In genomic region chrX:123648811-123649181, GRCh38 we compare ENCODE assay signal across 8 cellular contexts.
A peak's percentile ranks its signal among the peaks of the same experiment; 100 is the strongest.
DNase-seq lines count a peak whose midpoint lies in the region; ATAC-seq, FAIRE-seq and TF ChIP-seq lines count a peak whose summit lies in the region.
"Not testable (repeated sequence)": the region's sequence is repeated elsewhere in the genome, so short reads cannot be mapped to it uniquely, and the experiment has no call there.

No MANE protein-coding gene starts in this region.

- ATAC-seq in CD4-positive, alpha-beta T cell (ENCODE audit: poor library complexity); naive thymus-derived CD8-positive, alpha-beta T cell: not testable (repeated sequence)
- ATAC-seq in PC-3 (peak; percentile 13; the same call in 1 of the 2 replicates), HepG2 (peak; percentile 53)

- H3K27me3 Mint-ChIP-seq in CD4-positive, alpha-beta T cell; activated naive CD4-positive, alpha-beta T cell treated with anti-CD3 and anti-CD28 coated beads, Interleukin-2, amount 50 U/mL, for 24 hours; naive thymus-derived CD8-positive, alpha-beta T cell: not testable (repeated sequence)

- TF ChIP-seq RAD21 in HepG2 (CRISPR knock-in tag; IDR thresholded peaks at IDR 0.05), result not testable (repeated sequence)

- H3K4me3 Mint-ChIP-seq in CD4-positive, alpha-beta T cell; activated naive CD4-positive, alpha-beta T cell treated with anti-CD3 and anti-CD28 coated beads, Interleukin-2, amount 50 U/mL, for 24 hours: not testable (repeated sequence)
- peak overlapping the region in 5 of 10 donors; percentile 13 to 54 (median 18) for H3K4me3 Mint-ChIP-seq in naive thymus-derived CD8-positive, alpha-beta T cell

- H3K36me3 Mint-ChIP-seq in CD4-positive, alpha-beta T cell (ENCODE audit: low read depth), result peaks cover 52% of the 10 kb centered on the region
- H3K36me3 Mint-ChIP-seq in activated naive CD4-positive, alpha-beta T cell treated with anti-CD3 and anti-CD28 coated beads, Interleukin-2, amount 50 U/mL, for 24 hours, result peaks cover 14% of the 10 kb centered on the region
- H3K36me3 Mint-ChIP-seq in naive thymus-derived CD8-positive, alpha-beta T cell, result peaks cover 0 to 50% (median 12%) of the 10 kb centered on the region in 3 donors

- H3K27me3 ChIP-seq in CD4-positive, alpha-beta T cell (ENCODE audit: control insufficient read depth, insufficient read depth, low read length); HUES48 (ENCODE audit: control insufficient read depth, insufficient read depth, low read length); PC-3 (ENCODE audit: low read length); fibroblast of lung (ENCODE audit: control insufficient read depth, insufficient read depth, low read length); HepG2 (ENCODE audit: control insufficient read depth in 1 of 2, insufficient read depth in 2 of 2, low read length in 2 of 2); smooth muscle cell (ENCODE audit: low read depth): not testable (repeated sequence)

- not testable (repeated sequence) for H3K9ac ChIP-seq in HUES48 (ENCODE audit: low read depth, low read length); PC-3 (ENCODE audit: low read length); fibroblast of lung (ENCODE audit: insufficient read depth, low read length); HepG2 (ENCODE audit: insufficient read depth, low read depth, low read length); smooth muscle cell (ENCODE audit: low read depth)

- H3K4me2 ChIP-seq in PC-3 (ENCODE audit: low read length); fibroblast of lung (ENCODE audit: extremely low read depth, insufficient read depth, low read length): not testable (repeated sequence)
- H3K4me2 ChIP-seq in HepG2 (ENCODE audit: low read depth, low read length), result peak overlapping the region; percentile 57
- H3K4me2 ChIP-seq in smooth muscle cell, result peak overlapping the region; percentile 78

- no CpG with 5 or more reads among the region's 6 CpGs for WGBS in HepG2 (ENCODE audit: low lambda C conversion rate)
- WGBS in smooth muscle cell (ENCODE audit: low lambda C conversion rate), result 41% methylated on average over 6 of the region's 6 CpGs

- H3K27ac ChIP-seq in CD4-positive, alpha-beta T cell (ENCODE audit: low read depth, low read length); PC-3 (ENCODE audit: low read length): not testable (repeated sequence)
- H3K27ac ChIP-seq in HUES48 (ENCODE audit: low read depth, low read length), result peak overlapping the region; percentile 79
- H3K27ac ChIP-seq in fibroblast of lung (ENCODE audit: insufficient read depth, low read length), result peak overlapping the region; percentile 59
- peak overlapping the region; percentile 63 for H3K27ac ChIP-seq in HepG2 (ENCODE audit: extremely low read length, insufficient read depth, low read length)
- peak overlapping the region; percentile 79 for H3K27ac ChIP-seq in smooth muscle cell (ENCODE audit: low read depth)

- H3K4me1 Mint-ChIP-seq in CD4-positive, alpha-beta T cell (ENCODE audit: low read depth), result peaks cover 46% of the 10 kb centered on the region
- peaks cover 49% of the 10 kb centered on the region for H3K4me1 Mint-ChIP-seq in activated naive CD4-positive, alpha-beta T cell treated with anti-CD3 and anti-CD28 coated beads, Interleukin-2, amount 50 U/mL, for 24 hours
- peaks cover 18 to 45% (median 39%) of the 10 kb centered on the region in 4 donors for H3K4me1 Mint-ChIP-seq in naive thymus-derived CD8-positive, alpha-beta T cell

- not testable (repeated sequence) for H3K36me3 ChIP-seq in HUES48 (ENCODE audit: control insufficient read depth, insufficient read depth, low read length); PC-3 (ENCODE audit: low read depth, low read length); fibroblast of lung (ENCODE audit: control insufficient read depth, insufficient read depth, low read length); HepG2 (replicated peaks in 1 of 2; ENCODE audit: control insufficient read depth in 1 of 2, insufficient read depth in 2 of 2, low read length in 2 of 2); smooth muscle cell (ENCODE audit: low read depth)

- not testable (repeated sequence) for TF ChIP-seq EP300 in HepG2 (IDR thresholded peaks at IDR 0.05; ENCODE audit: low read depth in 2 of 2, low read length in 2 of 2); HepG2 (CRISPR knock-in tag; IDR thresholded peaks at IDR 0.05; ENCODE audit: borderline replicate concordance)

- CTCF ChIA-PET in CD4-positive, alpha-beta T cell (lab: Charles Lee); PC-3 (lab: Charles Lee); HepG2 (lab: Yijun Ruan, JAX; ENCODE audit: low intra/inter-chr PET ratio, low total read pairs): not testable (repeated sequence)

- not testable (repeated sequence) for H4K20me1 ChIP-seq in PC-3 (ENCODE audit: low read length); fibroblast of lung (ENCODE audit: control insufficient read depth, extremely low read depth, insufficient read depth, low read length); HepG2 (ENCODE audit: insufficient read depth, low read length)
- H4K20me1 ChIP-seq in smooth muscle cell (ENCODE audit: low read depth), result peaks cover 12% of the 10 kb centered on the region

- BruUV-seq in PC-3 (replicated peaks; lab: Mats Ljungman, UMichigan); HepG2 (replicated peaks; lab: Mats Ljungman, UMichigan): not testable (repeated sequence)

- not testable (repeated sequence) for H3F3A ChIP-seq in PC-3 (ENCODE audit: low read length, unreplicated experiment); smooth muscle cell (ENCODE audit: low read depth)

- H2AFZ ChIP-seq in PC-3 (ENCODE audit: low read length); fibroblast of lung (ENCODE audit: low read length); HepG2 (ENCODE audit: low read length); smooth muscle cell (ENCODE audit: low read depth): not testable (repeated sequence)

- intact Hi-C loops in CD4-positive, alpha-beta T cell (cut with DNase I, micrococcal nuclease); HepG2 (cut with micrococcal nuclease; ENCODE audit: unreplicated experiment): not testable (repeated sequence)
- intact Hi-C loops in PC-3 (cut with micrococcal nuclease), result loop anchor here (5.0 kb wide), 1 partner anchor 84 kb away; the partner anchor contains the start of gene THOC2

- H3K79me2 ChIP-seq in PC-3 (ENCODE audit: low read length) (peaks cover 17% of the 10 kb centered on the region), HepG2 (ENCODE audit: insufficient read depth, low read length) (peaks cover 12% of the 10 kb centered on the region)
- not testable (repeated sequence) for H3K79me2 ChIP-seq in fibroblast of lung (ENCODE audit: control insufficient read depth, insufficient read depth, low read length); smooth muscle cell (ENCODE audit: low read depth)

- H3K27ac Mint-ChIP-seq in CD4-positive, alpha-beta T cell, result peak overlapping the region; percentile 69
- peak overlapping the region; percentile 12 for H3K27ac Mint-ChIP-seq in activated naive CD4-positive, alpha-beta T cell treated with anti-CD3 and anti-CD28 coated beads, Interleukin-2, amount 50 U/mL, for 24 hours
- peak overlapping the region; percentile 24 to 87 (median 58) for H3K27ac Mint-ChIP-seq in naive thymus-derived CD8-positive, alpha-beta T cell

- not testable (repeated sequence) for TF ChIP-seq POLR2A in HepG2 (IDR thresholded peaks at IDR 0.05; ENCODE audit: insufficient read depth in 1 of 2, low read depth in 2 of 2, low read length in 2 of 2)

- H3K4me3 ChIP-seq in HUES48 (ENCODE audit: low read depth, low read length), result peak overlapping the region; percentile 42
- not testable (repeated sequence) for H3K4me3 ChIP-seq in PC-3 (ENCODE audit: low read length); fibroblast of lung (replicated peaks in 1 of 4; ENCODE audit: control extremely low read depth in 1 of 4, insufficient read depth in 1 of 4, low read depth in 3 of 4, low read length in 4 of 4)
- 0 out of 6 replicates have a peak overlapping the region, but pooled peaks of 1 of the 3 experiments have one; percentile 28 for H3K4me3 ChIP-seq in HepG2 (replicated peaks in 1 of 3; ENCODE audit: insufficient read depth in 1 of 3, low read depth in 2 of 3, low read length in 3 of 3)
- H3K4me3 ChIP-seq in smooth muscle cell, result peak overlapping the region; percentile 34

- FAIRE-seq in HepG2 (lab: Jason Lieb, UNC), result not testable (repeated sequence)

- not testable (repeated sequence) for TF ChIP-seq CTCF in CD4-positive, alpha-beta T cell (IDR thresholded peaks at IDR 0.05); PC-3 (conservative IDR thresholded peaks at IDR 0.05; ENCODE audit: low read depth, low read length); fibroblast of lung (conservative IDR thresholded peaks at IDR 0.05 in 1 of 2, IDR thresholded peaks at IDR 0.05 in 1 of 2; ENCODE audit: low read depth in 1 of 2, low read length in 2 of 2); HepG2 (CRISPR knock-in tag; IDR thresholded peaks at IDR 0.05); smooth muscle cell (IDR thresholded peaks at IDR 0.05; ENCODE audit: borderline replicate concordance, insufficient read depth, poor library complexity, severe bottlenecking)

- H3K4me1 ChIP-seq in HUES48 (ENCODE audit: control insufficient read depth, insufficient read depth, low read length) (peaks cover 13% of the 10 kb centered on the region), HepG2 (ENCODE audit: insufficient read depth, low read length) (peaks cover 38% of the 10 kb centered on the region)
- not testable (repeated sequence) for H3K4me1 ChIP-seq in PC-3 (ENCODE audit: insufficient read depth, low read length); fibroblast of lung (ENCODE audit: control insufficient read depth, extremely low read depth, insufficient read depth, low read length); smooth muscle cell (ENCODE audit: low read depth)

- POLR2A ChIA-PET in CD4-positive, alpha-beta T cell (lab: Charles Lee), result not testable (repeated sequence)
- POLR2A ChIA-PET in PC-3 (lab: Charles Lee; ENCODE audit: unreplicated experiment) (interaction anchor here (0.6 kb wide), 1 partner anchor 16 kb away, joined by 5 read pairs; no protein-coding TSS in a partner anchor), HepG2 (lab: Yijun Ruan, JAX) (interaction anchor here (0.9 to 1.4 kb wide), 3 partner anchors 84 to 211 kb away, joined by 3 to 4 read pairs (median 3); partner anchors contain the start of gene THOC2)
- POLR2A ChIA-PET in naive thymus-derived CD8-positive, alpha-beta T cell (lab: Charles Lee), result interaction anchor here (1.1 kb wide), 1 partner anchor 311 kb away, joined by 3 read pairs; no protein-coding TSS in a partner anchor

- in situ Hi-C loops in HepG2 (cut with HindIII; ENCODE audit: extremely low pct_ligation_motif_present, low pct_unique_long_range_greater_than_20kb), result not testable (repeated sequence)

- not testable (repeated sequence) for H3K9me3 Mint-ChIP-seq in CD4-positive, alpha-beta T cell; activated naive CD4-positive, alpha-beta T cell treated with anti-CD3 and anti-CD28 coated beads, Interleukin-2, amount 50 U/mL, for 24 hours; naive thymus-derived CD8-positive, alpha-beta T cell

- not testable (repeated sequence) for H3K9me2 ChIP-seq in PC-3 (replicated peaks; ENCODE audit: low read length)

- not testable (repeated sequence) for H3K9me3 ChIP-seq in CD4-positive, alpha-beta T cell (ENCODE audit: control insufficient read depth, low read length); HUES48 (ENCODE audit: control insufficient read depth, insufficient read depth, low read length); PC-3 (ENCODE audit: low read length); fibroblast of lung (ENCODE audit: control insufficient read depth, insufficient read depth, low read depth, low read length); HepG2 (ENCODE audit: low read length); smooth muscle cell (replicated peaks; ENCODE audit: low read depth)

- DNase-seq in CD4-positive, alpha-beta T cell; PC-3; fibroblast of lung (ENCODE audit: low read depth in 2 of 2); HepG2 (ENCODE audit: low spot score); naive thymus-derived CD8-positive, alpha-beta T cell; smooth muscle cell (lab: John Stamatoyannopoulos, UW; ENCODE audit: unreplicated experiment): not testable (repeated sequence)

Comparison
In these comparisons a context has a peak if more than half of its experiments do, and no peak if none do; other contexts are left out.
1. H3K27ac Mint-ChIP-seq: peak in every context shown above with its lines; median percentile 69 in CD4-positive, alpha-beta T cell; 58 in naive thymus-derived CD8-positive, alpha-beta T cell; 12 in activated naive CD4-positive, alpha-beta T cell treated with anti-CD3 and anti-CD28 coated beads, Interleukin-2, amount 50 U/mL, for 24 hours.